1 cellular context compared by ENCODE assay signal in the genomic region with DNA sequence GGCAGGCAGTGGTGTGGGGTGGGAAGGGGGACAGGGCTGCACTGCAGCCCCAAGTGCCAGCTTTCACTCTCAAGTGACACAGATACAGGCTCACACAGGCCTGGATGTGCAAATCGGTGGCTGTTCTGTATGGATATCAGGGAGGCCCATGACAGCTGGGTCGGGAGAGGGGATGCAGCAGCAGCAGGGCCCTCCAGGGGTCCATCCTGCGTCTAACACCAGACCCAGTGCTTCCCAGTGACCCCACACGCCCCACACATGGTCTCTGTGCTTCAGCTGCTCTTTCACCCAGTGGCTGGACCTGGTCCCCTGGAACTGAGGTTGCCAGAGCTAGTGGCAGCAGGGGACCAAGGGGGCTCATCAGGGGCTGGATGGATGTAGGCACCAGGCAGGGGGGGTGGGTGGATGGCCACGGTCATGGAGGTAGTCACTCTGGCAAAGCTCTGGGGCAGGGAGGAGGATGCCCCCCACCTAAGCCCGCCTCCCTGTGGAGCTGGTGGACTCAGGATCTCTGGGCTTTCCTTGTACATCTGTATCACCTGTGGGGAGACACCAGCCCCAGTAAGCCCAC.
A peak's percentile ranks its signal among the peaks of the same experiment; 100 is the strongest.
TF ChIP-seq lines count a peak whose summit lies in the region.

No MANE protein-coding gene starts in this region.

TF ChIP-seq in A549, 52 proteins besides CTCF, POLR2A, EP300 and RAD21:
- TF ChIP-seq POLR2AphosphoS2 (conservative IDR thresholded peaks at IDR 0.05; ENCODE audit: low read length) (0 out of 2 replicates have a peak, but pooled peaks have one; percentile 41), TP53 (CRISPR knock-in tag; IDR thresholded peaks at IDR 0.05) (no peak), FOSB (CRISPR knock-in tag; IDR thresholded peaks at IDR 0.05) (no peak)
